Comparison of ENCODE assay signal across 10 cellular contexts in genomic region chr10:62056219-62056618, GRCh38.
DNase-seq lines count a peak whose midpoint lies in the region; ATAC-seq and TF ChIP-seq lines count a peak whose summit lies in the region.
"Had no signal": no experiment of that assay in that cellular context is flagged by ENCODE, and none has a peak within 500 bp of the region (broad histone marks: within the 10 kb centered on the region; RNA-seq: fewer than 3 reads in every experiment).

No MANE protein-coding gene starts in this region.

- no peak for TF ChIP-seq EP300 in sigmoid colon (IDR thresholded peaks at IDR 0.05)

- no peaks in the 10 kb centered on the region for H3K9me3 Mint-ChIP-seq in HFFc6

- peaks cover 100% of the 10 kb centered on the region for H3K36me3 Mint-ChIP-seq in HFFc6 (ENCODE audit: low read depth)

- H3K27ac Mint-ChIP-seq in HFFc6 = peak overlapping the region; percentile 55
- H3K27ac Mint-ChIP-seq: WTC11 had no signal

- intact Hi-C loops in esophagus squamous epithelium (cut with DNase I) (no loop called here), sigmoid colon (cut with DNase I) (loop anchor here (10.0 kb wide), 2 partner anchors 391 to 1241 kb away; partner anchors contain the start of gene CABCOCO1)

- peaks cover 14% of the 10 kb centered on the region for H3K9me3 ChIP-seq in BLaER1
- H3K9me3 ChIP-seq in esophagus squamous epithelium = no peaks in the 10 kb centered on the region
- H3K9me3 ChIP-seq in sigmoid colon = no peaks in the 10 kb centered on the region

- H3K4me3 Mint-ChIP-seq in HFFc6 = peak overlapping the region; percentile 94
- H3K4me3 Mint-ChIP-seq: WTC11 had no signal

- ATAC-seq in HG03095 (IDR thresholded peaks at IDR 0.05; ENCODE audit: unreplicated experiment) (no peak), GM18498 (IDR thresholded peaks at IDR 0.05; ENCODE audit: unreplicated experiment) (no peak)
- ATAC-seq: WTC11 had no signal

- H4K20me1 ChIP-seq in BLaER1 = no peaks in the 10 kb centered on the region

- H3K27me3 ChIP-seq in BLaER1 = no peaks in the 10 kb centered on the region
- H3K27me3 ChIP-seq in esophagus squamous epithelium = no peaks in the 10 kb centered on the region
- H3K27me3 ChIP-seq in sigmoid colon = no peaks in the 10 kb centered on the region

- peaks cover 96% of the 10 kb centered on the region for H3K4me1 ChIP-seq in BLaER1
- peaks cover 0 to 90% (median 26%) of the 10 kb centered on the region in 3 donors for H3K4me1 ChIP-seq in esophagus squamous epithelium
- H3K4me1 ChIP-seq in sigmoid colon = peaks cover 0 to 92% (median 88%) of the 10 kb centered on the region in 4 donors

- peak overlapping the region; percentile 63 for H3K27ac ChIP-seq in BLaER1
- peak overlapping the region; percentile 56 to 96 (median 90) for H3K27ac ChIP-seq in esophagus squamous epithelium
- H3K27ac ChIP-seq in sigmoid colon = peak overlapping the region; percentile 67 to 95 (median 86)

- H3K4me3 ChIP-seq in BLaER1 = peak overlapping the region; percentile 14; the same call in 1 of the 2 replicates
- peak overlapping the region in 1 of 4 donors; percentile 71 for H3K4me3 ChIP-seq in esophagus squamous epithelium
- peak overlapping the region in 1 of 4 donors; percentile 5 for H3K4me3 ChIP-seq in sigmoid colon

- DNase-seq in HFFc6 (no peak), esophagus squamous epithelium (lab: John Stamatoyannopoulos, UW) (no peak), sigmoid colon (no peak), inferior parietal cortex (ENCODE audit: extremely low spot score) (no peak), hippocampal formation (lab: John Stamatoyannopoulos, UW) (no peak)
- DNase-seq: kidney glomerular epithelial cell had no signal

- H3K36me3 ChIP-seq in BLaER1 (peaks cover 99% of the 10 kb centered on the region), esophagus squamous epithelium (peaks cover 0 to 86% (median 8%) of the 10 kb centered on the region in 3 donors), sigmoid colon (peaks cover 1 to 60% (median 9%) of the 10 kb centered on the region in 4 donors)

- peak overlapping the region; percentile 72 for H3K4me2 ChIP-seq in BLaER1

- H3K9ac ChIP-seq in BLaER1 = peak overlapping the region; percentile 16; the same call in 1 of the 2 replicates

- TF ChIP-seq CTCF in HFFc6 (IDR thresholded peaks at IDR 0.05) (no peak), esophagus squamous epithelium (IDR thresholded peaks at IDR 0.05) (no peak), sigmoid colon (IDR thresholded peaks at IDR 0.05) (no peak)

- peaks cover 100% of the 10 kb centered on the region for H3K4me1 Mint-ChIP-seq in HFFc6 (ENCODE audit: low read depth)

- H3K27me3 Mint-ChIP-seq in HFFc6 (ENCODE audit: insufficient read depth) = no peaks in the 10 kb centered on the region; the same call in 1 of the 2 replicates

- 73 to 88% methylated on average over 2 of the region's 2 CpGs for WGBS in esophagus squamous epithelium, 2 donors
- 85 to 96% methylated on average over 2 of the region's 2 CpGs for WGBS in sigmoid colon, 2 donors

- no peak for TF ChIP-seq POLR2A in esophagus squamous epithelium (IDR thresholded peaks at IDR 0.05)
- TF ChIP-seq POLR2A in sigmoid colon (IDR thresholded peaks at IDR 0.05) = no peak
